Comparison of ENCODE assay signal across 9 cellular contexts in the genomic region with DNA sequence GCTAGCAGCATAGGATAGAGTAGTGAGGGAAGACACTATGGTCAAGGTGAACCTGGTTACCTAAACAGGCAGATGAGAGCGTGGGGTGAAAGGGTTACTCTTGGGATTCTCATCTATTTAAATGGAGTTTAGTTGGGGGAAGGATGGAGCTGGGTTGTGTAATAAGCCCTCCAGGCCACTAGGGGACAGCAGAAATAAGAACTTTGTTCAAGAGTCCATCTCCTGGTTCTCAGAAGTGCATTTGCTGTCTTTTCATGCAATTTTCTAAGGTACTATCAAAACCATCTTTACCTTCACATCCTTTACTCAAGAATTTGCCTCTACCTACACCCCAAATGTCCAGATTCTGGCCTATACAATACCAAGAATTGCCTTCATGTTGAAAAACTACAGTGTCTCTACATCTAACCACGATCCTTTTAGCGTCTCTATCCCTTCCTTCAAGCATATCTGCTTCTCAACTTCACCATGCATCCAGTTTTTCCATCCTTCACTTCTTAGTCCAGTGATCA. TPM values are rescaled to one million over a fixed set of nuclear protein-coding genes. Genes with fewer than 3 reads are reported as not detected.
A peak's percentile ranks its signal among the peaks of the same experiment; 100 is the strongest.
DNase-seq lines count a peak whose midpoint lies in the region; ATAC-seq, FAIRE-seq and TF ChIP-seq lines count a peak whose summit lies in the region.
"Had no signal": no experiment of that assay in that cellular context is flagged by ENCODE, and none has a peak within 500 bp of the region (broad histone marks: within the 10 kb centered on the region; RNA-seq: fewer than 3 reads in every experiment).

No MANE protein-coding gene starts in this region.

- H3K4me3 Mint-ChIP-seq in osteocyte (ENCODE audit: unreplicated experiment): no peak overlapping the region

- intact Hi-C loops in HepG2 (cut with micrococcal nuclease; ENCODE audit: unreplicated experiment): no loop called here

- 1% methylated on average over 3 of the region's 3 CpGs for WGBS in HepG2 (ENCODE audit: low lambda C conversion rate)

- H3K9ac ChIP-seq in HepG2 (ENCODE audit: insufficient read depth, low read depth, low read length): no peak overlapping the region

- CTCF ChIA-PET in HepG2 (lab: Yijun Ruan, JAX; ENCODE audit: low intra/inter-chr PET ratio, low total read pairs): no interaction called here

- TF ChIP-seq CTCF in HepG2 (CRISPR knock-in tag; IDR thresholded peaks at IDR 0.05) (peak; percentile 27), osteocyte (IDR thresholded peaks at IDR 0.05) (no peak)

- no peaks in the 10 kb centered on the region for H3K4me1 ChIP-seq in HepG2 (ENCODE audit: insufficient read depth, low read length)

- POLR2A ChIA-PET in HepG2 (lab: Yijun Ruan, JAX): no interaction called here

- DNase-seq in D341Med (ENCODE audit: low spot score): peak; percentile 47
- DNase-seq in HT-29 (ENCODE audit: low spot score): peak; percentile 22
- peak; percentile 32 for DNase-seq in activated CD4-positive, alpha-beta T cell treated with anti-CD3 and anti-CD28 coated beads, Interleukin-2, amount 50 U/mL, for 1 hour
- no peak for DNase-seq in HepG2 (ENCODE audit: low spot score)
- DNase-seq in mesenteric fat pad (ENCODE audit: low spot score): no peak
- no peak for DNase-seq in osteocyte (ENCODE audit: extremely low spot score, unreplicated experiment)
- DNase-seq in NCI-H2029 (lab: John Stamatoyannopoulos, UW): no peak

- H3K79me2 ChIP-seq in HepG2 (ENCODE audit: insufficient read depth, low read length): no peaks in the 10 kb centered on the region

- no peaks in the 10 kb centered on the region for H3K4me1 Mint-ChIP-seq in osteocyte (ENCODE audit: unreplicated experiment)

- H4K20me1 ChIP-seq in HepG2 (ENCODE audit: insufficient read depth, low read length): no peaks in the 10 kb centered on the region

- no peaks in the 10 kb centered on the region; the same call in 1 of the 2 replicates for H3K9me3 ChIP-seq in HepG2 (ENCODE audit: low read length)

- H3K27ac Mint-ChIP-seq in osteocyte (ENCODE audit: unreplicated experiment): no peak overlapping the region

- TF ChIP-seq POLR2A in HepG2 (IDR thresholded peaks at IDR 0.05; ENCODE audit: insufficient read depth in 1 of 2, low read depth in 2 of 2, low read length in 2 of 2): no peak

- ATAC-seq in HepG2 (no peak), HG02840 (IDR thresholded peaks at IDR 0.05; ENCODE audit: low FRiP score, unreplicated experiment) (no peak)

- no peaks in the 10 kb centered on the region for H3K36me3 Mint-ChIP-seq in osteocyte (ENCODE audit: unreplicated experiment)

- no peak for FAIRE-seq in HepG2 (lab: Jason Lieb, UNC)

- in situ Hi-C loops in HepG2 (cut with HindIII; ENCODE audit: extremely low pct_ligation_motif_present, low pct_unique_long_range_greater_than_20kb): no loop called here

- peaks cover 7% of the 10 kb centered on the region for H3K27me3 Mint-ChIP-seq in osteocyte (ENCODE audit: unreplicated experiment)

- H3K27ac ChIP-seq in HepG2 (ENCODE audit: extremely low read length, insufficient read depth, low read length): no peak overlapping the region

- H3K4me2 ChIP-seq in HepG2 (ENCODE audit: low read depth, low read length): no peak overlapping the region

- H3K4me3 ChIP-seq in HepG2 (replicated peaks in 1 of 3; ENCODE audit: insufficient read depth in 1 of 3, low read depth in 2 of 3, low read length in 3 of 3): no peak overlapping the region

- H3K36me3 ChIP-seq in HepG2 (replicated peaks in 1 of 2; ENCODE audit: control insufficient read depth in 1 of 2, insufficient read depth in 2 of 2, low read length in 2 of 2): no peaks in the 10 kb centered on the region

- TF ChIP-seq EP300 in HepG2 (IDR thresholded peaks at IDR 0.05; ENCODE audit: low read depth in 2 of 2, low read length in 2 of 2) (no peak), HepG2 (CRISPR knock-in tag; IDR thresholded peaks at IDR 0.05; ENCODE audit: borderline replicate concordance) (no peak)

- no peak for TF ChIP-seq RAD21 in HepG2 (CRISPR knock-in tag; IDR thresholded peaks at IDR 0.05)

- no TSS peak for BruUV-seq in HepG2 (replicated peaks; lab: Mats Ljungman, UMichigan)

- no peaks in the 10 kb centered on the region for H3K9me3 Mint-ChIP-seq in osteocyte (ENCODE audit: unreplicated experiment)

- H3K27me3 ChIP-seq in HepG2 (ENCODE audit: control insufficient read depth in 1 of 2, insufficient read depth in 2 of 2, low read length in 2 of 2): 0 out of 5 replicates have a peak, but pooled peaks cover 0 to 3% of the 10 kb centered on the region in 2 experiments

- H2AFZ ChIP-seq in HepG2 (ENCODE audit: low read length): peak overlapping the region; percentile 19

TF ChIP-seq in HepG2, 621 proteins besides CTCF, POLR2A, EP300 and RAD21 (continues in another document):
- no peak for TF ChIP-seq CREM (IDR thresholded peaks at IDR 0.05)
- TF ChIP-seq CREM (CRISPR knock-in tag; IDR thresholded peaks at IDR 0.05): no peak
- TF ChIP-seq, protein P1, sequence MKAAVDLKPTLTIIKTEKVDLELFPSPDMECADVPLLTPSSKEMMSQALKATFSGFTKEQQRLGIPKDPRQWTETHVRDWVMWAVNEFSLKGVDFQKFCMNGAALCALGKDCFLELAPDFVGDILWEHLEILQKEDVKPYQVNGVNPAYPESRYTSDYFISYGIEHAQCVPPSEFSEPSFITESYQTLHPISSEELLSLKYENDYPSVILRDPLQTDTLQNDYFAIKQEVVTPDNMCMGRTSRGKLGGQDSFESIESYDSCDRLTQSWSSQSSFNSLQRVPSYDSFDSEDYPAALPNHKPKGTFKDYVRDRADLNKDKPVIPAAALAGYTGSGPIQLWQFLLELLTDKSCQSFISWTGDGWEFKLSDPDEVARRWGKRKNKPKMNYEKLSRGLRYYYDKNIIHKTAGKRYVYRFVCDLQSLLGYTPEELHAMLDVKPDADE (CRISPR knock-in tag; IDR thresholded peaks at IDR 0.05): no peak

RNA-seq across cellular contexts. Expression of a gene that starts 28.0 kb away (rescaled TPM):
- not detected in 2 replicates for total RNA-seq in HT-29 (2014; rRNA removed; shearing (Covaris generic))
- total RNA-seq in HepG2 (2016; rRNA removed; fragmentation: Illumina TruSeq; extraction: Trizol) (not detected in 2 replicates), mesenteric fat pad (0.84 TPM), osteocyte (not detected in 2 replicates)
- not detected in 2 replicates for total RNA-seq in HepG2 (2016; cell fraction: cytosol; rRNA removed; fragmentation: Illumina TruSeq; extraction: Trizol; ENCODE audit: low read depth)
- not detected in 2 replicates for total RNA-seq in HepG2 (2016; cell fraction: insoluble cytoplasmic fraction; rRNA removed; fragmentation: Illumina TruSeq; extraction: Trizol)
- not detected in 2 replicates for total RNA-seq in HepG2 (2016; cell fraction: membrane; rRNA removed; fragmentation: Illumina TruSeq; extraction: Trizol)
- not detected in 2 replicates for total RNA-seq in HepG2 (2016; cell fraction: nucleus; rRNA removed; fragmentation: Illumina TruSeq; extraction: Trizol)
- polyA plus RNA-seq in HepG2 (2011; rRNA removed): not detected in 2 replicates
- polyA plus RNA-seq in HepG2 (2011; cell fraction: cytosol; rRNA removed): not detected in 2 replicates
- polyA plus RNA-seq in HepG2 (2011; cell fraction: nucleus; rRNA removed): 0.11 and 0.21 TPM in 2 replicates
- not detected in 2 replicates for polyA plus RNA-seq in HepG2 (2012)
- not detected in 2 replicates for polyA plus RNA-seq in HepG2 (2016; cell fraction: cytosol; fragmentation: Illumina TruSeq; extraction: Trizol; ENCODE audit: low read depth)
- not detected in 2 replicates for polyA plus RNA-seq in HepG2 (2016; cell fraction: insoluble cytoplasmic fraction; fragmentation: Illumina TruSeq; extraction: Trizol; ENCODE audit: low read depth)
- not detected in 2 replicates for polyA plus RNA-seq in HepG2 (2016; cell fraction: membrane; fragmentation: Illumina TruSeq; extraction: Trizol; ENCODE audit: low read depth)
- polyA plus RNA-seq in HepG2 (2016; cell fraction: nucleus; fragmentation: Illumina TruSeq; extraction: Trizol; ENCODE audit: insufficient read depth, low read depth): not detected in 2 replicates
- polyA minus RNA-seq in HepG2 (2011; rRNA and poly(A)+ RNA removed; ENCODE audit: low replicate concordance): not detected in 2 replicates
- not detected in 2 replicates for polyA minus RNA-seq in HepG2 (2011; cell fraction: cytosol; rRNA and poly(A)+ RNA removed)
- polyA minus RNA-seq in HepG2 (2011; cell fraction: nucleus; rRNA and poly(A)+ RNA removed): not detected in 2 replicates
- total RNA-seq: fibroblast of lung had no signal
- polyA plus RNA-seq: fibroblast of lung had no signal

RNA-seq across cellular contexts. Expression of a gene that starts 39.5 kb away (rescaled TPM):
- not detected in 2 replicates for total RNA-seq in HT-29 (2014; rRNA removed; shearing (Covaris generic))
- total RNA-seq in HepG2 (2016; rRNA removed; fragmentation: Illumina TruSeq; extraction: Trizol) (not detected in 2 replicates), mesenteric fat pad (17.1 TPM), osteocyte (not detected in 2 replicates)
- total RNA-seq in HepG2 (2016; cell fraction: cytosol; rRNA removed; fragmentation: Illumina TruSeq; extraction: Trizol; ENCODE audit: low read depth): not detected in 2 replicates
- total RNA-seq in HepG2 (2016; cell fraction: insoluble cytoplasmic fraction; rRNA removed; fragmentation: Illumina TruSeq; extraction: Trizol): not detected in 2 replicates
- total RNA-seq in HepG2 (2016; cell fraction: membrane; rRNA removed; fragmentation: Illumina TruSeq; extraction: Trizol): not detected in 2 replicates
- not detected in 2 replicates for total RNA-seq in HepG2 (2016; cell fraction: nucleus; rRNA removed; fragmentation: Illumina TruSeq; extraction: Trizol)
- not detected in 2 replicates for polyA plus RNA-seq in HepG2 (2011; rRNA removed)
- polyA plus RNA-seq in HepG2 (2011; cell fraction: cytosol; rRNA removed): not detected in 2 replicates
- not detected in 2 replicates for polyA plus RNA-seq in HepG2 (2011; cell fraction: nucleus; rRNA removed)
- polyA plus RNA-seq in HepG2 (2012): not detected in 2 replicates
- not detected in 2 replicates for polyA plus RNA-seq in HepG2 (2016; cell fraction: cytosol; fragmentation: Illumina TruSeq; extraction: Trizol; ENCODE audit: low read depth)
- polyA plus RNA-seq in HepG2 (2016; cell fraction: insoluble cytoplasmic fraction; fragmentation: Illumina TruSeq; extraction: Trizol; ENCODE audit: low read depth): not detected in 2 replicates
- not detected in 2 replicates for polyA plus RNA-seq in HepG2 (2016; cell fraction: membrane; fragmentation: Illumina TruSeq; extraction: Trizol; ENCODE audit: low read depth)
- not detected in 2 replicates for polyA plus RNA-seq in HepG2 (2016; cell fraction: nucleus; fragmentation: Illumina TruSeq; extraction: Trizol; ENCODE audit: insufficient read depth, low read depth)
- polyA minus RNA-seq in HepG2 (2011; rRNA and poly(A)+ RNA removed; ENCODE audit: low replicate concordance): not detected in 2 replicates
- not detected in 2 replicates for polyA minus RNA-seq in HepG2 (2011; cell fraction: cytosol; rRNA and poly(A)+ RNA removed)
- polyA minus RNA-seq in HepG2 (2011; cell fraction: nucleus; rRNA and poly(A)+ RNA removed): not detected in 2 replicates
- total RNA-seq: fibroblast of lung had no signal
- polyA plus RNA-seq: fibroblast of lung had no signal

Comparison
In these comparisons a context has a peak if more than half of its experiments do, and no peak if none do; other contexts are left out.
1. DNase-seq: peak in D341Med (single experiment), HT-29 (single experiment) and activated CD4-positive, alpha-beta T cell treated with anti-CD3 and anti-CD28 coated beads, Interleukin-2, amount 50 U/mL, for 1 hour (single experiment); none in HepG2 (single experiment), mesenteric fat pad (single experiment), osteocyte (single experiment) and NCI-H2029 (single experiment).
2. RNA of a gene that starts 39.5 kb away (total RNA-seq): 17.1 TPM in mesenteric fat pad (single experiment); not detected in HT-29, not detected in HepG2 and not detected in osteocyte; every median in the first group is over 10 times any median in the second.